11 cellular contexts compared by ENCODE assay signal in the genomic region with DNA sequence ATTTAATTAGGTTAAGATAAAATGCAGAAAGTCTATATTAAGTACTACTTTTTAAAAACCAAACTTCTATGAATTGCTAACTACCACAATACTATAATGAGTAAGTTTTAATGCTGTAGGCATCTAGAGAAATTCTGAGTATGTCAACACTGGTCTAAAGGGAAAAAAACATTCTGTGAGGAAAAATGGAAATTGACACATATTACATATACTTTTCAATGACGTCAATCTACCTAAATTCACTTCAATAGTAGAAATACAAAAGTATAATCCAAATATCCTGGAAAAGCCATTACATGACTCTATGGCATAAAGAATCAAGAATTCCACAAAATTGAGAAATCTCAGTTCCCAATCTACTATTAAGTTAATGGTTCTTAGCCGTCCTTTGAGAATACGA. TPM values are rescaled to one million over a fixed set of nuclear protein-coding genes. Genes with fewer than 3 reads are reported as not detected.
DNase-seq lines count a peak whose midpoint lies in the region; ATAC-seq and TF ChIP-seq lines count a peak whose summit lies in the region.
"Had no signal": no experiment of that assay in that cellular context is flagged by ENCODE, and none has a peak within 500 bp of the region (broad histone marks: within the 10 kb centered on the region; RNA-seq: fewer than 3 reads in every experiment).

No MANE protein-coding gene starts in this region.

- no peaks in the 10 kb centered on the region for H3K27me3 ChIP-seq in iPS-20b (ENCODE audit: insufficient read depth, low read length)
- H3K27me3 ChIP-seq: neutrophil had no signal

- intact Hi-C loops in activated CD4-positive, alpha-beta memory T cell treated with anti-CD3 and anti-CD28 coated beads for 36 hours (cut with micrococcal nuclease), result loop anchor here (10.0 kb wide), 1 partner anchor 581 kb away; a partner anchor contains a TSS

- H3K9me3 ChIP-seq in iPS-20b (ENCODE audit: insufficient read depth, low read depth, low read length), result no peaks in the 10 kb centered on the region
- H3K9me3 ChIP-seq: neutrophil had no signal

- H3K36me3 Mint-ChIP-seq in activated CD4-positive, alpha-beta memory T cell treated with anti-CD3 and anti-CD28 coated beads for 36 hours, result no peaks in the 10 kb centered on the region
- H3K36me3 Mint-ChIP-seq in activated CD4-positive, alpha-beta memory T cell treated with anti-CD3 and anti-CD28 coated beads, Interleukin-2, amount 10 ng/mL, durations not matched to agents 7 days and 5 days (ENCODE audit: low read depth), result peaks cover 11% of the 10 kb centered on the region
- H3K36me3 Mint-ChIP-seq in WTC11, result no peaks in the 10 kb centered on the region

- peak overlapping the region; percentile 1 for H3K4me3 Mint-ChIP-seq in activated CD4-positive, alpha-beta memory T cell treated with anti-CD3 and anti-CD28 coated beads for 36 hours
- H3K4me3 Mint-ChIP-seq in activated CD4-positive, alpha-beta memory T cell treated with anti-CD3 and anti-CD28 coated beads, Interleukin-2, amount 10 ng/mL, durations not matched to agents 7 days and 5 days, result no peak overlapping the region
- peak overlapping the region; percentile 96 for H3K4me3 Mint-ChIP-seq in WTC11

- POLR2A ChIA-PET in activated CD4-positive, alpha-beta memory T cell treated with anti-CD3 and anti-CD28 coated beads for 36 hours (lab: Charles Lee), result interaction anchor here (0.6 to 1.0 kb wide), 2 partner anchors 74 to 111 kb away, joined by 3 read pairs; a partner anchor contains a TSS
- POLR2A ChIA-PET in activated CD4-positive, alpha-beta memory T cell treated with anti-CD3 and anti-CD28 coated beads, Interleukin-2, amount 10 ng/mL, durations not matched to agents 7 days and 5 days (lab: Charles Lee), result no interaction called here
- POLR2A ChIA-PET in WTC11 (lab: Charles Lee), result no interaction called here

- CTCF ChIA-PET in activated CD4-positive, alpha-beta memory T cell treated with anti-CD3 and anti-CD28 coated beads for 36 hours (lab: Charles Lee), result no interaction called here
- CTCF ChIA-PET in activated CD4-positive, alpha-beta memory T cell treated with anti-CD3 and anti-CD28 coated beads, Interleukin-2, amount 10 ng/mL, durations not matched to agents 7 days and 5 days (lab: Charles Lee), result no interaction called here
- CTCF ChIA-PET in WTC11 (lab: Charles Lee), result no interaction called here

- H3K27me3 Mint-ChIP-seq in activated CD4-positive, alpha-beta memory T cell treated with anti-CD3 and anti-CD28 coated beads for 36 hours, result no peaks in the 10 kb centered on the region
- H3K27me3 Mint-ChIP-seq in activated CD4-positive, alpha-beta memory T cell treated with anti-CD3 and anti-CD28 coated beads, Interleukin-2, amount 10 ng/mL, durations not matched to agents 7 days and 5 days, result no peaks in the 10 kb centered on the region
- H3K27me3 Mint-ChIP-seq in WTC11 (ENCODE audit: low read depth), result no peaks in the 10 kb centered on the region

- no peak overlapping the region for H3K27ac ChIP-seq in iPS-20b (ENCODE audit: low read length)
- H3K27ac ChIP-seq: neutrophil had no signal

- H3K27ac Mint-ChIP-seq in activated CD4-positive, alpha-beta memory T cell treated with anti-CD3 and anti-CD28 coated beads for 36 hours, result no peak overlapping the region
- no peak overlapping the region for H3K27ac Mint-ChIP-seq in activated CD4-positive, alpha-beta memory T cell treated with anti-CD3 and anti-CD28 coated beads, Interleukin-2, amount 10 ng/mL, durations not matched to agents 7 days and 5 days
- no peak overlapping the region for H3K27ac Mint-ChIP-seq in WTC11

- TF ChIP-seq CTCF in WTC11 (IDR thresholded peaks at IDR 0.05), result no peak

- DNase-seq in activated CD4-positive, alpha-beta memory T cell treated with anti-CD3 and anti-CD28 coated beads for 36 hours, result no peak
- DNase-seq in activated CD4-positive, alpha-beta memory T cell treated with anti-CD3 and anti-CD28 coated beads, Interleukin-2, amount 10 ng/mL, durations not matched to agents 7 days and 5 days, result no peak
- DNase-seq in WTC11 (ENCODE audit: low spot score), result no peak
- peak; percentile 53 for DNase-seq in superior temporal gyrus (ENCODE audit: extremely low spot score)
- DNase-seq in NCI-H1694 (lab: John Stamatoyannopoulos, UW), result no peak
- no peak for DNase-seq in NCI-H2081 treated with DMSO at 0.1 percent for 48 hours (lab: John Stamatoyannopoulos, UW)
- DNase-seq: amniotic stem cell, NCI-H510A treated with DMSO at 0.1 percent for 48 hours had no signal

- H3K36me3 ChIP-seq in iPS-20b (ENCODE audit: insufficient read depth, low read depth, low read length), result no peaks in the 10 kb centered on the region
- H3K36me3 ChIP-seq: neutrophil had no signal

- no peaks in the 10 kb centered on the region for H3K9me3 Mint-ChIP-seq in activated CD4-positive, alpha-beta memory T cell treated with anti-CD3 and anti-CD28 coated beads for 36 hours
- no peaks in the 10 kb centered on the region for H3K9me3 Mint-ChIP-seq in activated CD4-positive, alpha-beta memory T cell treated with anti-CD3 and anti-CD28 coated beads, Interleukin-2, amount 10 ng/mL, durations not matched to agents 7 days and 5 days
- no peaks in the 10 kb centered on the region for H3K9me3 Mint-ChIP-seq in WTC11

- ATAC-seq in WTC11 (no peak), HG03521 (IDR thresholded peaks at IDR 0.05; ENCODE audit: unreplicated experiment) (no peak)

- H3K4me1 ChIP-seq in iPS-20b (ENCODE audit: insufficient read depth, low read length), result peaks cover 7% of the 10 kb centered on the region; the same call in 1 of the 2 replicates

- H3K4me1 Mint-ChIP-seq in activated CD4-positive, alpha-beta memory T cell treated with anti-CD3 and anti-CD28 coated beads for 36 hours (ENCODE audit: low read depth), result peaks cover 39% of the 10 kb centered on the region
- H3K4me1 Mint-ChIP-seq in activated CD4-positive, alpha-beta memory T cell treated with anti-CD3 and anti-CD28 coated beads, Interleukin-2, amount 10 ng/mL, durations not matched to agents 7 days and 5 days, result peaks cover 31% of the 10 kb centered on the region
- peaks cover 17% of the 10 kb centered on the region for H3K4me1 Mint-ChIP-seq in WTC11

- peak overlapping the region; percentile 93 for H3K4me3 ChIP-seq in iPS-20b (ENCODE audit: low read length)

- no peak overlapping the region for H3K9ac ChIP-seq in iPS-20b (ENCODE audit: low read depth, low read length)

TF ChIP-seq in WTC11, 78 proteins besides CTCF, POLR2A, EP300 and RAD21 (continues in another document):
- TF ChIP-seq, protein P1, sequence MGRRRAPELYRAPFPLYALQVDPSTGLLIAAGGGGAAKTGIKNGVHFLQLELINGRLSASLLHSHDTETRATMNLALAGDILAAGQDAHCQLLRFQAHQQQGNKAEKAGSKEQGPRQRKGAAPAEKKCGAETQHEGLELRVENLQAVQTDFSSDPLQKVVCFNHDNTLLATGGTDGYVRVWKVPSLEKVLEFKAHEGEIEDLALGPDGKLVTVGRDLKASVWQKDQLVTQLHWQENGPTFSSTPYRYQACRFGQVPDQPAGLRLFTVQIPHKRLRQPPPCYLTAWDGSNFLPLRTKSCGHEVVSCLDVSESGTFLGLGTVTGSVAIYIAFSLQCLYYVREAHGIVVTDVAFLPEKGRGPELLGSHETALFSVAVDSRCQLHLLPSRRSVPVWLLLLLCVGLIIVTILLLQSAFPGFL (CRISPR knock-in tag; IDR thresholded peaks at IDR 0.05; ENCODE audit: borderline replicate concordance), result no peak
- TF ChIP-seq OVOL2 (CRISPR knock-in tag; IDR thresholded peaks at IDR 0.05; ENCODE audit: borderline replicate concordance) (no peak), FOXK1 (CRISPR knock-in tag; IDR thresholded peaks at IDR 0.05) (no peak), JUN (CRISPR knock-in tag; IDR thresholded peaks at IDR 0.05) (no peak), ZNF263 (CRISPR knock-in tag; IDR thresholded peaks at IDR 0.05; ENCODE audit: low read depth) (no peak), SMAD4 (CRISPR knock-in tag; IDR thresholded peaks at IDR 0.05) (no peak), EMX1 (CRISPR knock-in tag; IDR thresholded peaks at IDR 0.05) (no peak), ZNF317 (CRISPR knock-in tag; IDR thresholded peaks at IDR 0.05; ENCODE audit: borderline replicate concordance, low read depth) (no peak), CREM (CRISPR knock-in tag; IDR thresholded peaks at IDR 0.05) (no peak)
- TF ChIP-seq, protein P2, sequence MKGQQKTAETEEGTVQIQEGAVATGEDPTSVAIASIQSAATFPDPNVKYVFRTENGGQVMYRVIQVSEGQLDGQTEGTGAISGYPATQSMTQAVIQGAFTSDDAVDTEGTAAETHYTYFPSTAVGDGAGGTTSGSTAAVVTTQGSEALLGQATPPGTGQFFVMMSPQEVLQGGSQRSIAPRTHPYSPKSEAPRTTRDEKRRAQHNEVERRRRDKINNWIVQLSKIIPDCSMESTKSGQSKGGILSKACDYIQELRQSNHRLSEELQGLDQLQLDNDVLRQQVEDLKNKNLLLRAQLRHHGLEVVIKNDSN (CRISPR knock-in tag; IDR thresholded peaks at IDR 0.05), result no peak
- TF ChIP-seq, protein P3, sequence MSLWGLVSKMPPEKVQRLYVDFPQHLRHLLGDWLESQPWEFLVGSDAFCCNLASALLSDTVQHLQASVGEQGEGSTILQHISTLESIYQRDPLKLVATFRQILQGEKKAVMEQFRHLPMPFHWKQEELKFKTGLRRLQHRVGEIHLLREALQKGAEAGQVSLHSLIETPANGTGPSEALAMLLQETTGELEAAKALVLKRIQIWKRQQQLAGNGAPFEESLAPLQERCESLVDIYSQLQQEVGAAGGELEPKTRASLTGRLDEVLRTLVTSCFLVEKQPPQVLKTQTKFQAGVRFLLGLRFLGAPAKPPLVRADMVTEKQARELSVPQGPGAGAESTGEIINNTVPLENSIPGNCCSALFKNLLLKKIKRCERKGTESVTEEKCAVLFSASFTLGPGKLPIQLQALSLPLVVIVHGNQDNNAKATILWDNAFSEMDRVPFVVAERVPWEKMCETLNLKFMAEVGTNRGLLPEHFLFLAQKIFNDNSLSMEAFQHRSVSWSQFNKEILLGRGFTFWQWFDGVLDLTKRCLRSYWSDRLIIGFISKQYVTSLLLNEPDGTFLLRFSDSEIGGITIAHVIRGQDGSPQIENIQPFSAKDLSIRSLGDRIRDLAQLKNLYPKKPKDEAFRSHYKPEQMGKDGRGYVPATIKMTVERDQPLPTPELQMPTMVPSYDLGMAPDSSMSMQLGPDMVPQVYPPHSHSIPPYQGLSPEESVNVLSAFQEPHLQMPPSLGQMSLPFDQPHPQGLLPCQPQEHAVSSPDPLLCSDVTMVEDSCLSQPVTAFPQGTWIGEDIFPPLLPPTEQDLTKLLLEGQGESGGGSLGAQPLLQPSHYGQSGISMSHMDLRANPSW (CRISPR knock-in tag; conservative IDR thresholded peaks at IDR 0.05; ENCODE audit: low read depth), result no peak

RNA-seq across cellular contexts. Expression of a gene that starts 2.2 kb away (rescaled TPM):
- 10 to 100 TPM; 22.5 to 24.6 TPM for total RNA-seq in activated CD4-positive, alpha-beta memory T cell treated with anti-CD3 and anti-CD28 coated beads for 36 hours
- 10 to 100 TPM; 35.7 to 36.9 TPM for total RNA-seq in activated CD4-positive, alpha-beta memory T cell treated with anti-CD3 and anti-CD28 coated beads, Interleukin-2, amount 10 ng/mL, durations not matched to agents 7 days and 5 days
- total RNA-seq in WTC11 (2021), result 28.4 to 30.5 TPM (median 30.4 TPM) in 3 replicates
